ENCODE assay signal across 14 cellular contexts in genomic region chr6:135230702-135231468, GRCh38. TPM values are rescaled to one million over a fixed set of nuclear protein-coding genes. Genes with fewer than 3 reads are reported as not detected.
DNase-seq lines count a peak whose midpoint lies in the region; ATAC-seq and TF ChIP-seq lines count a peak whose summit lies in the region.
"Had no signal": no experiment of that assay in that cellular context is flagged by ENCODE, and none has a peak within 500 bp of the region (broad histone marks: within the 10 kb centered on the region; RNA-seq: fewer than 3 reads in every experiment).

No MANE protein-coding gene starts in this region.

- no peak for TF ChIP-seq EP300 in esophagus muscularis mucosa (IDR thresholded peaks at IDR 0.05)

- TF ChIP-seq CTCF in KMS-11 (conservative IDR thresholded peaks at IDR 0.05; ENCODE audit: low read depth, low read length) (no peak), esophagus muscularis mucosa (IDR thresholded peaks at IDR 0.05) (no peak)

- peaks cover 99% of the 10 kb centered on the region for H3K4me1 ChIP-seq in KMS-11 (ENCODE audit: low read depth, poor library complexity, severe bottlenecking)
- H3K4me1 ChIP-seq in esophagus muscularis mucosa: peaks cover 0 to 6% (median 0%) of the 10 kb centered on the region in 4 donors

- H3K9me3 ChIP-seq in esophagus muscularis mucosa: no peaks in the 10 kb centered on the region

- CTCF ChIA-PET in activated CD4-positive, alpha-beta memory T cell treated with anti-CD3 and anti-CD28 coated beads, Interleukin-2, amount 10 ng/mL, durations not matched to agents 7 days and 5 days (lab: Charles Lee): interaction anchor here (0.6 to 1.3 kb wide), 3 partner anchors 10 to 87 kb away, joined by 3 to 6 read pairs (median 3); no protein-coding TSS in a partner anchor

- peak overlapping the region; percentile 60 for H3K27ac Mint-ChIP-seq in activated CD4-positive, alpha-beta memory T cell treated with anti-CD3 and anti-CD28 coated beads, Interleukin-2, amount 10 ng/mL, durations not matched to agents 7 days and 5 days
- H3K27ac Mint-ChIP-seq: CD8-positive, alpha-beta T cell; T-cell had no signal

- ATAC-seq in left colon (peak; percentile 38), Right ventricle myocardium superior (ENCODE audit: poor library complexity) (no peak), HG03039 (IDR thresholded peaks at IDR 0.05; ENCODE audit: unreplicated experiment) (no peak)
- ATAC-seq: CD8-positive, alpha-beta T cell; T-cell had no signal

- H3K36me3 ChIP-seq in KMS-11 (ENCODE audit: insufficient read depth) (no peaks in the 10 kb centered on the region), esophagus muscularis mucosa (no peaks in the 10 kb centered on the region)

- no peak for TF ChIP-seq POLR2A in esophagus muscularis mucosa (IDR thresholded peaks at IDR 0.05; ENCODE audit: low read depth)

- H3K27ac ChIP-seq in KMS-11: peak overlapping the region; percentile 87
- no peak overlapping the region for H3K27ac ChIP-seq in esophagus muscularis mucosa (replicated peaks in 1 of 4)

- H3K4me3 Mint-ChIP-seq in activated CD4-positive, alpha-beta memory T cell treated with anti-CD3 and anti-CD28 coated beads, Interleukin-2, amount 10 ng/mL, durations not matched to agents 7 days and 5 days: no peak overlapping the region
- H3K4me3 Mint-ChIP-seq: CD8-positive, alpha-beta T cell; T-cell had no signal

- peak; percentile 20 for DNase-seq in EH (ENCODE audit: low read depth)
- no peak for DNase-seq in activated CD4-positive, alpha-beta memory T cell treated with anti-CD3 and anti-CD28 coated beads, Interleukin-2, amount 10 ng/mL, durations not matched to agents 7 days and 5 days
- DNase-seq in left colon: no peak
- DNase-seq in Right ventricle myocardium superior: no peak
- DNase-seq in esophagus muscularis mucosa (ENCODE audit: extremely low spot score): no peak
- DNase-seq in ecto neural progenitor cell (ENCODE audit: low spot score): no peak
- DNase-seq: activated naive CD4-positive, alpha-beta T cell treated with anti-CD3 and anti-CD28 coated beads, Interleukin-2, amount 50 U/mL, for 16 hours; CD8-positive, alpha-beta T cell; cerebellar nuclear complex; H7; T-cell had no signal

- POLR2A ChIA-PET in activated CD4-positive, alpha-beta memory T cell treated with anti-CD3 and anti-CD28 coated beads, Interleukin-2, amount 10 ng/mL, durations not matched to agents 7 days and 5 days (lab: Charles Lee): interaction anchor here (0.7 to 1.5 kb wide), 2 partner anchors 8 to 17 kb away, joined by 3 to 6 read pairs; no protein-coding TSS in a partner anchor

- no peak overlapping the region for H3K4me3 ChIP-seq in KMS-11 (IDR thresholded peaks at IDR 0.05; ENCODE audit: insufficient read depth, low read depth, low read length)
- no peak overlapping the region for H3K4me3 ChIP-seq in esophagus muscularis mucosa

- H3K27me3 ChIP-seq in KMS-11 (ENCODE audit: insufficient read depth, low read depth) (no peaks in the 10 kb centered on the region), esophagus muscularis mucosa (no peaks in the 10 kb centered on the region)

- H3K4me1 Mint-ChIP-seq in activated CD4-positive, alpha-beta memory T cell treated with anti-CD3 and anti-CD28 coated beads, Interleukin-2, amount 10 ng/mL, durations not matched to agents 7 days and 5 days: peaks cover 64% of the 10 kb centered on the region

- peak overlapping the region; percentile 12; the same call in 1 of the 2 replicates for H3K4me2 ChIP-seq in KMS-11

- intact Hi-C loops in left colon (cut with DNase I, micrococcal nuclease) (no loop called here), Right ventricle myocardium superior (cut with DNase I) (no loop called here), esophagus muscularis mucosa (cut with DNase I) (no loop called here)

- H3K79me2 ChIP-seq in KMS-11 (ENCODE audit: insufficient read depth, low read depth): no peaks in the 10 kb centered on the region

- WGBS in esophagus muscularis mucosa: 91% methylated on average over 3 of the region's 3 CpGs

- no peaks in the 10 kb centered on the region for H4K20me1 ChIP-seq in KMS-11 (ENCODE audit: insufficient read depth)

- no peaks in the 10 kb centered on the region for H3K9me3 Mint-ChIP-seq in activated CD4-positive, alpha-beta memory T cell treated with anti-CD3 and anti-CD28 coated beads, Interleukin-2, amount 10 ng/mL, durations not matched to agents 7 days and 5 days
- H3K9me3 Mint-ChIP-seq: CD8-positive, alpha-beta T cell; T-cell had no signal

- peak overlapping the region; percentile 36; the same call in 1 of the 2 replicates for H2AFZ ChIP-seq in KMS-11 (ENCODE audit: low read depth)

- H3K27me3 Mint-ChIP-seq in activated CD4-positive, alpha-beta memory T cell treated with anti-CD3 and anti-CD28 coated beads, Interleukin-2, amount 10 ng/mL, durations not matched to agents 7 days and 5 days: no peaks in the 10 kb centered on the region
- H3K27me3 Mint-ChIP-seq: T-cell had no signal

- H3K36me3 Mint-ChIP-seq in activated CD4-positive, alpha-beta memory T cell treated with anti-CD3 and anti-CD28 coated beads, Interleukin-2, amount 10 ng/mL, durations not matched to agents 7 days and 5 days (ENCODE audit: low read depth): peaks cover 7% of the 10 kb centered on the region
- H3K36me3 Mint-ChIP-seq: CD8-positive, alpha-beta T cell; T-cell had no signal

- peak overlapping the region; percentile 35; the same call in 1 of the 2 replicates for H3K9ac ChIP-seq in KMS-11

RNA-seq across cellular contexts. Expression of gene MYB, which starts 49.8 kb away (rescaled TPM):
- 10 to 100 TPM; 27.7 to 30.3 TPM for total RNA-seq in activated CD4-positive, alpha-beta memory T cell treated with anti-CD3 and anti-CD28 coated beads, Interleukin-2, amount 10 ng/mL, durations not matched to agents 7 days and 5 days
- total RNA-seq in left colon: 10 to 100 TPM; 51.1 to 72.8 TPM
- 0.22 TPM for total RNA-seq in Right ventricle myocardium superior
- total RNA-seq in esophagus muscularis mucosa: under 1 TPM; 0.29 to 0.83 (median 0.50) TPM
- total RNA-seq: lung microvascular endothelial cell had no signal

Comparison
In these comparisons a context has a peak if more than half of its experiments do, and no peak if none do; other contexts are left out.
1. RNA of gene MYB, which starts 49.8 kb away (total RNA-seq): 51.1 to 72.8 TPM in left colon and 27.7 to 30.3 TPM in activated CD4-positive, alpha-beta memory T cell treated with anti-CD3 and anti-CD28 coated beads, Interleukin-2, amount 10 ng/mL, durations not matched to agents 7 days and 5 days; 0.29 to 0.83 TPM in esophagus muscularis mucosa and 0.22 TPM in Right ventricle myocardium superior (single experiment); every median in the first group is over 10 times any median in the second.